Comparison of ENCODE assay signal across 1 cellular context in the genomic region with DNA sequence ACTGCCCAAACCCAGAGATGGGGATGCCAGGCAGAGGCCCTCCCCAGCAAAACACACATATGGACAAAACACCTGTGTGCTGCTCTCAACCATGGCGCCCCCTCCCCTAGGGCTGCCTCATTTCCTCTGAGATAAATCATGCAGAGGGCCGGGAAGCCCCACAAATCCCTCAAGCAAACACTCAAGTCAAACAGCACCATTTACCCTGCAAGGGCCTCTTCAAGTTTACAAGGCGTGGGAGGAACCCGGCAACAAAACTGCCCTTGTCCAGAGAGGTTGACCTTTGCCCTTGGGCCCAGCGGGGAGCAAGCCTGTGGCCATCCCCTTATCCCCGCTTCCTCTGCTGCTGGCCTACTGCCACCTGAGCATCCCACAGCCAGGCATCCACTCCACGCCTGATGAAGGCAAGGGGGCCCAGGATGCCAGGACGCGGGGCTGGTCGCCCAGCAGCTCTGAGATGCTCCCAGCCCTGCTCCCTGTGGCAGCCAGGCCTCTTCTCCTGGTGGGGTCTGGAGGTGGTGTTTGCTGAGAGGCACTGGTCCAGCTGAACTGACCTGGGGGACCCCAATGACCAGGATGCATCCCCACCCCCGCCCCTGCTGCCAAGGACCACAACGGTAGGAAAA.
A peak's percentile ranks its signal among the peaks of the same experiment; 100 is the strongest.
TF ChIP-seq lines count a peak whose summit lies in the region.

No MANE protein-coding gene starts in this region.

TF ChIP-seq in HepG2, 621 proteins besides CTCF, POLR2A, EP300 and RAD21 (continued from another document and continues in another):
- TF ChIP-seq, protein P1, sequence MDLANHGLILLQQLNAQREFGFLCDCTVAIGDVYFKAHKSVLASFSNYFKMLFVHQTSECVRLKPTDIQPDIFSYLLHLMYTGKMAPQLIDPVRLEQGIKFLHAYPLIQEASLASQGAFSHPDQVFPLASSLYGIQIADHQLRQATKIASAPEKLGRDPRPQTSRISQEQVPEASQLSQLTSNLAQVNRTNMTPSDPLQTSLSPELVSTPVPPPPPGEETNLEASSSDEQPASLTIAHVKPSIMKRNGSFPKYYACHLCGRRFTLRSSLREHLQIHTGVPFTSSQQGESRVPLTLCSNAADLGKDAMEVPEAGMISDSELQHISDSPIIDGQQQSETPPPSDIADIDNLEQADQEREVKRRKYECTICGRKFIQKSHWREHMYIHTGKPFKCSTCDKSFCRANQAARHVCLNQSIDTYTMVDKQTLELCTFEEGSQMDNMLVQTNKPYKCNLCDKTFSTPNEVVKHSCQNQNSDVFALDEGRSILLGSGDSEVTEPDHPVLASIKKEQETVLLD (CRISPR knock-in tag; IDR thresholded peaks at IDR 0.05; ENCODE audit: low read depth) = no peak
- TF ChIP-seq, protein P2, sequence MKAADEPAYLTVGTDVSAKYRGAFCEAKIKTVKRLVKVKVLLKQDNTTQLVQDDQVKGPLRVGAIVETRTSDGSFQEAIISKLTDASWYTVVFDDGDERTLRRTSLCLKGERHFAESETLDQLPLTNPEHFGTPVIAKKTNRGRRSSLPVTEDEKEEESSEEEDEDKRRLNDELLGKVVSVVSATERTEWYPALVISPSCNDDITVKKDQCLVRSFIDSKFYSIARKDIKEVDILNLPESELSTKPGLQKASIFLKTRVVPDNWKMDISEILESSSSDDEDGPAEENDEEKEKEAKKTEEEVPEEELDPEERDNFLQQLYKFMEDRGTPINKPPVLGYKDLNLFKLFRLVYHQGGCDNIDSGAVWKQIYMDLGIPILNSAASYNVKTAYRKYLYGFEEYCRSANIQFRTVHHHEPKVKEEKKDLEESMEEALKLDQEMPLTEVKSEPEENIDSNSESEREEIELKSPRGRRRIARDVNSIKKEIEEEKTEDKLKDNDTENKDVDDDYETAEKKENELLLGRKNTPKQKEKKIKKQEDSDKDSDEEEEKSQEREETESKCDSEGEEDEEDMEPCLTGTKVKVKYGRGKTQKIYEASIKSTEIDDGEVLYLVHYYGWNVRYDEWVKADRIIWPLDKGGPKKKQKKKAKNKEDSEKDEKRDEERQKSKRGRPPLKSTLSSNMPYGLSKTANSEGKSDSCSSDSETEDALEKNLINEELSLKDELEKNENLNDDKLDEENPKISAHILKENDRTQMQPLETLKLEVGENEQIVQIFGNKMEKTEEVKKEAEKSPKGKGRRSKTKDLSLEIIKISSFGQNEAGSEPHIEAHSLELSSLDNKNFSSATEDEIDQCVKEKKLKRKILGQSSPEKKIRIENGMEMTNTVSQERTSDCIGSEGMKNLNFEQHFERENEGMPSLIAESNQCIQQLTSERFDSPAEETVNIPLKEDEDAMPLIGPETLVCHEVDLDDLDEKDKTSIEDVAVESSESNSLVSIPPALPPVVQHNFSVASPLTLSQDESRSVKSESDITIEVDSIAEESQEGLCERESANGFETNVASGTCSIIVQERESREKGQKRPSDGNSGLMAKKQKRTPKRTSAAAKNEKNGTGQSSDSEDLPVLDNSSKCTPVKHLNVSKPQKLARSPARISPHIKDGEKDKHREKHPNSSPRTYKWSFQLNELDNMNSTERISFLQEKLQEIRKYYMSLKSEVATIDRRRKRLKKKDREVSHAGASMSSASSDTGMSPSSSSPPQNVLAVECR (CRISPR knock-in tag; IDR thresholded peaks at IDR 0.05; ENCODE audit: borderline replicate concordance) = peak; percentile 83; the same call in 1 of the 2 replicates
- TF ChIP-seq SMARCE1 (IDR thresholded peaks at IDR 0.05; ENCODE audit: borderline replicate concordance) (no peak), JUND (CRISPR knock-in tag; IDR thresholded peaks at IDR 0.05) (peak; percentile 44; the same call in 1 of the 2 replicates), FOXP1 (IDR thresholded peaks at IDR 0.05) (no peak), FOXP1 (CRISPR knock-in tag; IDR thresholded peaks at IDR 0.05) (peak; percentile 92), ZBTB38 (CRISPR knock-in tag; IDR thresholded peaks at IDR 0.05) (peak; percentile 76), GTF2F1 (IDR thresholded peaks at IDR 0.05; ENCODE audit: low read length) (no peak), AGO1 (IDR thresholded peaks at IDR 0.05; ENCODE audit: low read depth, low read length, poor library complexity, severe bottlenecking) (peak; percentile 47), FOXA3 (CRISPR knock-in tag; IDR thresholded peaks at IDR 0.05) (peak; percentile 98), ZNF678 (CRISPR knock-in tag; IDR thresholded peaks at IDR 0.05) (peak; percentile 87; the same call in 1 of the 2 replicates), SATB2 (CRISPR knock-in tag; IDR thresholded peaks at IDR 0.05) (no peak), RFXAP (CRISPR knock-in tag; IDR thresholded peaks at IDR 0.05; ENCODE audit: borderline replicate concordance) (peak; percentile 60; the same call in 1 of the 2 replicates), ZSCAN20 (CRISPR knock-in tag; IDR thresholded peaks at IDR 0.05; ENCODE audit: borderline replicate concordance) (0 out of 2 replicates have a peak, but pooled peaks have one; percentile 29), ZFYVE20 (CRISPR knock-in tag; IDR thresholded peaks at IDR 0.05; ENCODE audit: borderline replicate concordance, low read depth) (no peak), ZNF607 (CRISPR knock-in tag; IDR thresholded peaks at IDR 0.05; ENCODE audit: borderline replicate concordance) (no peak), NCOA5 (CRISPR knock-in tag; IDR thresholded peaks at IDR 0.05) (no peak), ZNF292 (CRISPR knock-in tag; IDR thresholded peaks at IDR 0.05; ENCODE audit: borderline replicate concordance, low read depth) (peak; percentile 84; the same call in 1 of the 2 replicates), ZNF317 (CRISPR knock-in tag; IDR thresholded peaks at IDR 0.05) (no peak), ZMYM3 (CRISPR knock-in tag; IDR thresholded peaks at IDR 0.05) (peak; percentile 88; the same call in 1 of the 2 replicates), FOXJ3 (CRISPR knock-in tag; IDR thresholded peaks at IDR 0.05; ENCODE audit: borderline replicate concordance) (peak; percentile 91), NFIB (CRISPR knock-in tag; IDR thresholded peaks at IDR 0.05; ENCODE audit: borderline replicate concordance) (no peak)
- TF ChIP-seq, protein P3, sequence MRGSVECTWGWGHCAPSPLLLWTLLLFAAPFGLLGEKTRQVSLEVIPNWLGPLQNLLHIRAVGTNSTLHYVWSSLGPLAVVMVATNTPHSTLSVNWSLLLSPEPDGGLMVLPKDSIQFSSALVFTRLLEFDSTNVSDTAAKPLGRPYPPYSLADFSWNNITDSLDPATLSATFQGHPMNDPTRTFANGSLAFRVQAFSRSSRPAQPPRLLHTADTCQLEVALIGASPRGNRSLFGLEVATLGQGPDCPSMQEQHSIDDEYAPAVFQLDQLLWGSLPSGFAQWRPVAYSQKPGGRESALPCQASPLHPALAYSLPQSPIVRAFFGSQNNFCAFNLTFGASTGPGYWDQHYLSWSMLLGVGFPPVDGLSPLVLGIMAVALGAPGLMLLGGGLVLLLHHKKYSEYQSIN (CRISPR knock-in tag; IDR thresholded peaks at IDR 0.05; ENCODE audit: borderline replicate concordance) = no peak
- TF ChIP-seq, protein P4, sequence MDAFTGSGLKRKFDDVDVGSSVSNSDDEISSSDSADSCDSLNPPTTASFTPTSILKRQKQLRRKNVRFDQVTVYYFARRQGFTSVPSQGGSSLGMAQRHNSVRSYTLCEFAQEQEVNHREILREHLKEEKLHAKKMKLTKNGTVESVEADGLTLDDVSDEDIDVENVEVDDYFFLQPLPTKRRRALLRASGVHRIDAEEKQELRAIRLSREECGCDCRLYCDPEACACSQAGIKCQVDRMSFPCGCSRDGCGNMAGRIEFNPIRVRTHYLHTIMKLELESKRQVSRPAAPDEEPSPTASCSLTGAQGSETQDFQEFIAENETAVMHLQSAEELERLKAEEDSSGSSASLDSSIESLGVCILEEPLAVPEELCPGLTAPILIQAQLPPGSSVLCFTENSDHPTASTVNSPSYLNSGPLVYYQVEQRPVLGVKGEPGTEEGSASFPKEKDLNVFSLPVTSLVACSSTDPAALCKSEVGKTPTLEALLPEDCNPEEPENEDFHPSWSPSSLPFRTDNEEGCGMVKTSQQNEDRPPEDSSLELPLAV (CRISPR knock-in tag; conservative IDR thresholded peaks at IDR 0.05; ENCODE audit: low read depth) = no peak
- TF ChIP-seq, protein P5, sequence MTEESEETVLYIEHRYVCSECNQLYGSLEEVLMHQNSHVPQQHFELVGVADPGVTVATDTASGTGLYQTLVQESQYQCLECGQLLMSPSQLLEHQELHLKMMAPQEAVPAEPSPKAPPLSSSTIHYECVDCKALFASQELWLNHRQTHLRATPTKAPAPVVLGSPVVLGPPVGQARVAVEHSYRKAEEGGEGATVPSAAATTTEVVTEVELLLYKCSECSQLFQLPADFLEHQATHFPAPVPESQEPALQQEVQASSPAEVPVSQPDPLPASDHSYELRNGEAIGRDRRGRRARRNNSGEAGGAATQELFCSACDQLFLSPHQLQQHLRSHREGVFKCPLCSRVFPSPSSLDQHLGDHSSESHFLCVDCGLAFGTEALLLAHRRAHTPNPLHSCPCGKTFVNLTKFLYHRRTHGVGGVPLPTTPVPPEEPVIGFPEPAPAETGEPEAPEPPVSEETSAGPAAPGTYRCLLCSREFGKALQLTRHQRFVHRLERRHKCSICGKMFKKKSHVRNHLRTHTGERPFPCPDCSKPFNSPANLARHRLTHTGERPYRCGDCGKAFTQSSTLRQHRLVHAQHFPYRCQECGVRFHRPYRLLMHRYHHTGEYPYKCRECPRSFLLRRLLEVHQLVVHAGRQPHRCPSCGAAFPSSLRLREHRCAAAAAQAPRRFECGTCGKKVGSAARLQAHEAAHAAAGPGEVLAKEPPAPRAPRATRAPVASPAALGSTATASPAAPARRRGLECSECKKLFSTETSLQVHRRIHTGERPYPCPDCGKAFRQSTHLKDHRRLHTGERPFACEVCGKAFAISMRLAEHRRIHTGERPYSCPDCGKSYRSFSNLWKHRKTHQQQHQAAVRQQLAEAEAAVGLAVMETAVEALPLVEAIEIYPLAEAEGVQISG (CRISPR knock-in tag; IDR thresholded peaks at IDR 0.05) = peak; percentile 85
- TF ChIP-seq, protein P6, sequence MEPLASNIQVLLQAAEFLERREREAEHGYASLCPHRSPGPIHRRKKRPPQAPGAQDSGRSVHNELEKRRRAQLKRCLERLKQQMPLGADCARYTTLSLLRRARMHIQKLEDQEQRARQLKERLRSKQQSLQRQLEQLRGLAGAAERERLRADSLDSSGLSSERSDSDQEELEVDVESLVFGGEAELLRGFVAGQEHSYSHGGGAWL (CRISPR knock-in tag; IDR thresholded peaks at IDR 0.05) = peak; percentile 70; the same call in 1 of the 2 replicates
- TF ChIP-seq, protein P7, sequence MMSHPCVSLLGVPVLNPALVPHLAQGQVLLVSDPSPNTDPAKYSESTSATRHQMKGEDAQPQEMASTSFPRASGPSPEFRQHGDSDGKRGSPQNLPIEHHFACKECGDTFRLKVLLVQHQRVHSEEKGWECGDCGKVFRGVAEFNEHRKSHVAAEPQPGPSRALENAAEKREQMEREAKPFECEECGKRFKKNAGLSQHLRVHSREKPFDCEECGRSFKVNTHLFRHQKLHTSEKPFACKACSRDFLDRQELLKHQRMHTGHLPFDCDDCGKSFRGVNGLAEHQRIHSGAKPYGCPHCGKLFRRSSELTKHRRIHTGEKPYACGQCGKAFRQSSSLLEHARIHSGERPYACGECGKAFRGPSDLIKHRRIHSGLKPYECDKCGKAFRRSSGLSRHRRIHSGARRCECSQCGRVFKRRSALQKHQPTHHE (CRISPR knock-in tag; IDR thresholded peaks at IDR 0.05; ENCODE audit: borderline replicate concordance) = peak; percentile 47; the same call in 1 of the 2 replicates
- TF ChIP-seq, protein P8, sequence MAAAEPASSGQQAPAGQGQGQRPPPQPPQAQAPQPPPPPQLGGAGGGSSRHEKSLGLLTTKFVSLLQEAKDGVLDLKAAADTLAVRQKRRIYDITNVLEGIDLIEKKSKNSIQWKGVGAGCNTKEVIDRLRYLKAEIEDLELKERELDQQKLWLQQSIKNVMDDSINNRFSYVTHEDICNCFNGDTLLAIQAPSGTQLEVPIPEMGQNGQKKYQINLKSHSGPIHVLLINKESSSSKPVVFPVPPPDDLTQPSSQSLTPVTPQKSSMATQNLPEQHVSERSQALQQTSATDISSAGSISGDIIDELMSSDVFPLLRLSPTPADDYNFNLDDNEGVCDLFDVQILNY (CRISPR knock-in tag; conservative IDR thresholded peaks at IDR 0.05) = no peak
- TF ChIP-seq, protein P9, sequence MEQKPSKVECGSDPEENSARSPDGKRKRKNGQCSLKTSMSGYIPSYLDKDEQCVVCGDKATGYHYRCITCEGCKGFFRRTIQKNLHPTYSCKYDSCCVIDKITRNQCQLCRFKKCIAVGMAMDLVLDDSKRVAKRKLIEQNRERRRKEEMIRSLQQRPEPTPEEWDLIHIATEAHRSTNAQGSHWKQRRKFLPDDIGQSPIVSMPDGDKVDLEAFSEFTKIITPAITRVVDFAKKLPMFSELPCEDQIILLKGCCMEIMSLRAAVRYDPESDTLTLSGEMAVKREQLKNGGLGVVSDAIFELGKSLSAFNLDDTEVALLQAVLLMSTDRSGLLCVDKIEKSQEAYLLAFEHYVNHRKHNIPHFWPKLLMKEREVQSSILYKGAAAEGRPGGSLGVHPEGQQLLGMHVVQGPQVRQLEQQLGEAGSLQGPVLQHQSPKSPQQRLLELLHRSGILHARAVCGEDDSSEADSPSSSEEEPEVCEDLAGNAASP (CRISPR knock-in tag; IDR thresholded peaks at IDR 0.05; ENCODE audit: borderline replicate concordance) = peak; percentile 94
- TF ChIP-seq, protein P10, sequence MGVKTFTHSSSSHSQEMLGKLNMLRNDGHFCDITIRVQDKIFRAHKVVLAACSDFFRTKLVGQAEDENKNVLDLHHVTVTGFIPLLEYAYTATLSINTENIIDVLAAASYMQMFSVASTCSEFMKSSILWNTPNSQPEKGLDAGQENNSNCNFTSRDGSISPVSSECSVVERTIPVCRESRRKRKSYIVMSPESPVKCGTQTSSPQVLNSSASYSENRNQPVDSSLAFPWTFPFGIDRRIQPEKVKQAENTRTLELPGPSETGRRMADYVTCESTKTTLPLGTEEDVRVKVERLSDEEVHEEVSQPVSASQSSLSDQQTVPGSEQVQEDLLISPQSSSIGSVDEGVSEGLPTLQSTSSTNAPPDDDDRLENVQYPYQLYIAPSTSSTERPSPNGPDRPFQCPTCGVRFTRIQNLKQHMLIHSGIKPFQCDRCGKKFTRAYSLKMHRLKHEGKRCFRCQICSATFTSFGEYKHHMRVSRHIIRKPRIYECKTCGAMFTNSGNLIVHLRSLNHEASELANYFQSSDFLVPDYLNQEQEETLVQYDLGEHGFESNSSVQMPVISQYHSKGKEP (CRISPR knock-in tag; IDR thresholded peaks at IDR 0.05) = 0 out of 2 replicates have a peak, but pooled peaks have one; percentile 20
- TF ChIP-seq, protein P11, sequence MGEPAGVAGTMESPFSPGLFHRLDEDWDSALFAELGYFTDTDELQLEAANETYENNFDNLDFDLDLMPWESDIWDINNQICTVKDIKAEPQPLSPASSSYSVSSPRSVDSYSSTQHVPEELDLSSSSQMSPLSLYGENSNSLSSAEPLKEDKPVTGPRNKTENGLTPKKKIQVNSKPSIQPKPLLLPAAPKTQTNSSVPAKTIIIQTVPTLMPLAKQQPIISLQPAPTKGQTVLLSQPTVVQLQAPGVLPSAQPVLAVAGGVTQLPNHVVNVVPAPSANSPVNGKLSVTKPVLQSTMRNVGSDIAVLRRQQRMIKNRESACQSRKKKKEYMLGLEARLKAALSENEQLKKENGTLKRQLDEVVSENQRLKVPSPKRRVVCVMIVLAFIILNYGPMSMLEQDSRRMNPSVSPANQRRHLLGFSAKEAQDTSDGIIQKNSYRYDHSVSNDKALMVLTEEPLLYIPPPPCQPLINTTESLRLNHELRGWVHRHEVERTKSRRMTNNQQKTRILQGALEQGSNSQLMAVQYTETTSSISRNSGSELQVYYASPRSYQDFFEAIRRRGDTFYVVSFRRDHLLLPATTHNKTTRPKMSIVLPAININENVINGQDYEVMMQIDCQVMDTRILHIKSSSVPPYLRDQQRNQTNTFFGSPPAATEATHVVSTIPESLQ (CRISPR knock-in tag; conservative IDR thresholded peaks at IDR 0.05) = no peak
